25 cellular contexts compared by ENCODE assay signal in the genomic region with DNA sequence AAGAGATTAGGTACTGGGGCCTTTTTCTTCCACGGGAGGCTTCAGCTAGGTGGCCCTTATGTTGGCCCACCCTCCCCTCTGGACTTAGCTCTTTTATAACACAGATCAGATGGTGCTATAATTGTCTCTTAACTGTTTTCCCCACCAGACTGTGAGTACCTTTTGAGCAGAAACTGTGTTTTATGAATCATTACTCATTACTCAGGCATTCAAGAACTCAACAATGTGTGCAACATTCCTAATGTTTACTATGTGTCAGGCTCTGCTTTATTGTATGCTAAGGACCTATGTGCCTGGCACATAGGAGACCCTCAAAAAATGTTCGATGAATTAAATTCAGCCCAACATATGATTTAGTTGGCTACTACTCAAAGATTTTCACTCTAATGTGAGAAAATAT.
DNase-seq lines count a peak whose midpoint lies in the region; ATAC-seq and TF ChIP-seq lines count a peak whose summit lies in the region.
"Had no signal": no experiment of that assay in that cellular context is flagged by ENCODE, and none has a peak within 500 bp of the region (broad histone marks: within the 10 kb centered on the region; RNA-seq: fewer than 3 reads in every experiment).

No MANE protein-coding gene starts in this region.

- H3K4me1 Mint-ChIP-seq in naive thymus-derived CD8-positive, alpha-beta T cell: no peaks in the 10 kb centered on the region
- H3K4me1 Mint-ChIP-seq: nephron; stimulated activated naive B cell treated with anti-CD40 and anti-IgM and Interleukin-4, amounts not matched to agents 10 μg/mL and 1 μg/mL and 100 μg/mL, for 72 hours had no signal

- no peaks in the 10 kb centered on the region for H3K36me3 Mint-ChIP-seq in naive thymus-derived CD8-positive, alpha-beta T cell
- H3K36me3 Mint-ChIP-seq: stimulated activated naive B cell treated with anti-CD40 and anti-IgM and Interleukin-4, amounts not matched to agents 10 μg/mL and 1 μg/mL and 100 μg/mL, for 72 hours had no signal

- H3K36me3 ChIP-seq in lower lobe of right lung (no peaks in the 10 kb centered on the region), OCI-LY7 (ENCODE audit: insufficient read depth, low read length) (no peaks in the 10 kb centered on the region)
- H3K36me3 ChIP-seq: ascending aorta had no signal

- H3K4me1 ChIP-seq in lower lobe of right lung (no peaks in the 10 kb centered on the region), OCI-LY7 (ENCODE audit: insufficient read depth, low read length, poor library complexity, severe bottlenecking) (no peaks in the 10 kb centered on the region)
- H3K4me1 ChIP-seq: ascending aorta had no signal

- H3K4me3 ChIP-seq in epithelial cell of esophagus (ENCODE audit: low read length) (no peak overlapping the region), lower lobe of right lung (no peak overlapping the region), OCI-LY7 (ENCODE audit: low read depth, low read length, poor library complexity, severe bottlenecking) (no peak overlapping the region)
- H3K4me3 ChIP-seq: A549, ascending aorta, lung had no signal

- 0 out of 2 replicates have a peak, but pooled peaks cover 4% of the 10 kb centered on the region for H3K9me2 ChIP-seq in OCI-LY7 (ENCODE audit: insufficient read depth, low read length)

- H3K27ac Mint-ChIP-seq in naive thymus-derived CD8-positive, alpha-beta T cell: no peak overlapping the region
- H3K27ac Mint-ChIP-seq: activated T-cell treated with anti-CD3 and anti-CD28 coated beads, Interleukin-2, amount 50 U/mL, for 72 hours; CD4-positive, alpha-beta T cell; nephron; stimulated activated naive B cell treated with anti-CD40 and anti-IgM and Interleukin-4, amounts not matched to agents 10 μg/mL and 1 μg/mL and 100 μg/mL, for 72 hours had no signal

- CTCF ChIA-PET in OCI-LY7 (lab: Charles Lee; ENCODE audit: unreplicated experiment): no interaction called here

- H3K9me3 ChIP-seq in lower lobe of right lung (no peaks in the 10 kb centered on the region), OCI-LY7 (ENCODE audit: low read length) (no peaks in the 10 kb centered on the region)
- H3K9me3 ChIP-seq: A549, ascending aorta had no signal

- H3K27ac ChIP-seq in lower lobe of right lung (no peak overlapping the region), OCI-LY7 (ENCODE audit: low read depth, low read length, poor library complexity, severe bottlenecking) (no peak overlapping the region)
- H3K27ac ChIP-seq: A549, ascending aorta had no signal

- H3K4me2 ChIP-seq in OCI-LY7 (ENCODE audit: low read length): no peak overlapping the region
- H3K4me2 ChIP-seq: A549 had no signal

- intact Hi-C loops in lower lobe of right lung (cut with DNase I): no loop called here
- intact Hi-C loops in OCI-LY7 (cut with micrococcal nuclease; ENCODE audit: unreplicated experiment): no loop called here

- no peak overlapping the region for H3K4me3 Mint-ChIP-seq in naive thymus-derived CD8-positive, alpha-beta T cell
- H3K4me3 Mint-ChIP-seq: activated T-cell treated with anti-CD3 and anti-CD28 coated beads, Interleukin-2, amount 50 U/mL, for 72 hours; CD4-positive, alpha-beta T cell; nephron; stimulated activated naive B cell treated with anti-CD40 and anti-IgM and Interleukin-4, amounts not matched to agents 10 μg/mL and 1 μg/mL and 100 μg/mL, for 72 hours had no signal

- in situ Hi-C loops in ACHN (cut with HindIII; ENCODE audit: low pct_ligation_motif_present, low pct_unique_long_range_greater_than_20kb, low sequenced_read_pairs): no loop called here

- H2AFZ ChIP-seq in OCI-LY7 (ENCODE audit: low read length): no peak overlapping the region

- ATAC-seq in lower lobe of right lung: peak; percentile 56 to 79
- no peak for ATAC-seq in naive thymus-derived CD8-positive, alpha-beta T cell
- ATAC-seq: A549; activated T-cell treated with anti-CD3 and anti-CD28 coated beads, Interleukin-2, amount 50 U/mL, for 72 hours; Right ventricle myocardium inferior; stimulated activated naive B cell treated with anti-CD40 and anti-IgM and Interleukin-4, amounts not matched to agents 10 μg/mL and 1 μg/mL and 100 μg/mL, for 72 hours had no signal

- BruUV-seq in OCI-LY7 (replicated peaks; lab: Mats Ljungman, UMichigan): no TSS peak

- POLR2A ChIA-PET in naive thymus-derived CD8-positive, alpha-beta T cell (lab: Charles Lee): no interaction called here
- POLR2A ChIA-PET in OCI-LY7 (lab: Charles Lee): interaction anchor here (0.5 to 0.6 kb wide), 2 partner anchors 254 to 751 kb away, joined by 3 read pairs; no protein-coding TSS in a partner anchor

- H3K27me3 ChIP-seq in lower lobe of right lung (ENCODE audit: low read depth): no peaks in the 10 kb centered on the region
- H3K27me3 ChIP-seq: ascending aorta had no signal

- no peak for TF ChIP-seq CTCF in epithelial cell of esophagus (IDR thresholded peaks at IDR 0.05; ENCODE audit: insufficient read depth, low read depth, low read length, missing control alignments)
- no peak for TF ChIP-seq CTCF in lower lobe of right lung (IDR thresholded peaks at IDR 0.05)
- no peak for TF ChIP-seq CTCF in OCI-LY7 (conservative IDR thresholded peaks at IDR 0.05; ENCODE audit: low read length)

- DNase-seq in ACHN (peak; percentile 76), NCI-H69 (lab: John Stamatoyannopoulos, UW) (peak; percentile 50), epithelial cell of esophagus (ENCODE audit: low read depth) (peak; percentile 57), lower lobe of right lung (no peak), NCI-H1436 (lab: John Stamatoyannopoulos, UW) (no peak), C1 segment of cervical spinal cord (lab: John Stamatoyannopoulos, UW) (no peak), OCI-LY7 (ENCODE audit: low spot score) (no peak)
- no peak for DNase-seq in naive thymus-derived CD8-positive, alpha-beta T cell
- DNase-seq: activated CD4-positive, alpha-beta T cell treated with anti-CD3 and anti-CD28 coated beads, Interleukin-2, amount 50 U/mL, for 48 hours; activated CD4-positive, CD25-positive, alpha-beta regulatory T cell treated with anti-CD3 and anti-CD28 coated beads, Interleukin-2, amount 50 U/mL, for 72 hours; activated T-cell treated with anti-CD3 and anti-CD28 coated beads, Interleukin-2, amount 50 U/mL, for 72 hours; AML-193; CD4-positive, alpha-beta T cell; central memory CD4-positive, alpha-beta T cell; cortex of kidney; effector memory CD4-positive, alpha-beta T cell; glutamatergic neuron; islet precursor cell; NCI-H1436 treated with DMSO at 0.1 percent for 48 hours; stimulated activated naive B cell treated with anti-CD40 and anti-IgM and Interleukin-4, amounts not matched to agents 10 μg/mL and 1 μg/mL and 100 μg/mL, for 72 hours had no signal

- peaks cover 0 to 4% (median 0%) of the 10 kb centered on the region in 5 donors for H3K27me3 Mint-ChIP-seq in naive thymus-derived CD8-positive, alpha-beta T cell
- H3K27me3 Mint-ChIP-seq: CD4-positive, alpha-beta T cell; stimulated activated naive B cell treated with anti-CD40 and anti-IgM and Interleukin-4, amounts not matched to agents 10 μg/mL and 1 μg/mL and 100 μg/mL, for 72 hours had no signal

- H3K9me3 Mint-ChIP-seq in naive thymus-derived CD8-positive, alpha-beta T cell: peaks cover 0 to 4% (median 0%) of the 10 kb centered on the region in 9 donors
- H3K9me3 Mint-ChIP-seq: CD4-positive, alpha-beta T cell; nephron; stimulated activated naive B cell treated with anti-CD40 and anti-IgM and Interleukin-4, amounts not matched to agents 10 μg/mL and 1 μg/mL and 100 μg/mL, for 72 hours had no signal

- no peaks in the 10 kb centered on the region for H3K79me2 ChIP-seq in OCI-LY7 (ENCODE audit: insufficient read depth, low read depth, low read length)

- 0 out of 2 replicates have a peak, but pooled peaks cover 5% of the 10 kb centered on the region for H4K20me1 ChIP-seq in OCI-LY7 (ENCODE audit: insufficient read depth, low read length)

Comparison
In these comparisons a context has a peak if more than half of its experiments do, and no peak if none do; other contexts are left out.
1. DNase-seq: peak in ACHN (single experiment), NCI-H69 (single experiment) and epithelial cell of esophagus (single experiment); none in lower lobe of right lung (single experiment), naive thymus-derived CD8-positive, alpha-beta T cell (0 of 10), NCI-H1436 (single experiment), C1 segment of cervical spinal cord (0 of 14) and OCI-LY7 (single experiment).
2. ATAC-seq: peak in lower lobe of right lung (2 of 2); none in naive thymus-derived CD8-positive, alpha-beta T cell (0 of 2).